In the genomic region with DNA sequence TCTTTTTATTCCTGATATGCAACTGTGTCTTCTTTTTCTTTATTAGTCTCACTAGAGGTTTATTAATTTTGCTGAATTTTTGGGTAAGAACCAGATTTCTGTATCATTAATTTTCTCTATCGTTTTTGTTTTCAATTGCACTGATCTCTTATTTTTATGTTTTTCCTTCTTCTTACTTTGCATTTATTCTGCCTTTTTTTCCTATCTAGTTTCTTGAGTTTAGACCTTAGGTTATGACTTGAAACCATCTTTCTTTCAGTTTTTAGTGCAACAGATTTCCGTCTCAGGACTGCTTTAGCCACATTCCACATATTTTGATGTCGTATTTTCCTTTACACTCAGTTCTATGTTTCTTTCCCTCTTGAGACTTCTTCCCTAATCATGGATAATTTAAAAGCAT, we compare ENCODE assay signal across 20 cellular contexts. TPM values are rescaled to one million over a fixed set of nuclear protein-coding genes. Genes with fewer than 3 reads are reported as not detected.
A peak's percentile ranks its signal among the peaks of the same experiment; 100 is the strongest.
DNase-seq lines count a peak whose midpoint lies in the region; ATAC-seq, FAIRE-seq and TF ChIP-seq lines count a peak whose summit lies in the region.
"Had no signal": no experiment of that assay in that cellular context is flagged by ENCODE, and none has a peak within 500 bp of the region (broad histone marks: within the 10 kb centered on the region; RNA-seq: fewer than 3 reads in every experiment).

No MANE protein-coding gene starts in this region.

- H3K36me3 Mint-ChIP-seq in activated naive CD8-positive, alpha-beta T cell treated with anti-CD3 and anti-CD28 coated beads for 36 hours, result peaks cover 77% of the 10 kb centered on the region
- H3K36me3 Mint-ChIP-seq in activated naive CD8-positive, alpha-beta T cell treated with anti-CD3 and anti-CD28 coated beads, Interleukin-2, amount 50 U/mL, for 24 hours (ENCODE audit: low read depth), result peaks cover 86% of the 10 kb centered on the region

- no peak for TF ChIP-seq EP300 in K562 (IDR thresholded peaks at IDR 0.05; ENCODE audit: low read length)

- CTCF ChIA-PET in OCI-LY7 (lab: Charles Lee; ENCODE audit: unreplicated experiment) (no interaction called here), K562 (lab: Yijun Ruan, JAX; ENCODE audit: low intra/inter-chr PET ratio) (no interaction called here)

- TF ChIP-seq POLR2A in K562 (conservative IDR thresholded peaks at IDR 0.05), result peak; percentile 58

- H3K4me1 ChIP-seq in OCI-LY7 (ENCODE audit: insufficient read depth, low read length, poor library complexity, severe bottlenecking) (no peaks in the 10 kb centered on the region), K562 (replicated peaks in 1 of 2; ENCODE audit: control insufficient read depth in 2 of 2, insufficient read depth in 2 of 2, low read length in 2 of 2) (no peaks in the 10 kb centered on the region), right cardiac atrium (ENCODE audit: control insufficient read depth, insufficient read depth, low read length) (no peaks in the 10 kb centered on the region)
- H3K4me1 ChIP-seq: BE2C, Caco-2, HAP-1 had no signal

- H3K27me3 ChIP-seq in K562 (ENCODE audit: control insufficient read depth in 2 of 2, insufficient read depth in 2 of 2, low read length in 2 of 2) (no peaks in the 10 kb centered on the region), right cardiac atrium (ENCODE audit: control insufficient read depth, insufficient read depth) (no peaks in the 10 kb centered on the region)
- H3K27me3 ChIP-seq: BE2C had no signal

- H3K4me3 Mint-ChIP-seq in activated naive CD8-positive, alpha-beta T cell treated with anti-CD3 and anti-CD28 coated beads for 36 hours, result peak overlapping the region; percentile 19
- no peak overlapping the region for H3K4me3 Mint-ChIP-seq in activated naive CD8-positive, alpha-beta T cell treated with anti-CD3 and anti-CD28 coated beads, Interleukin-2, amount 50 U/mL, for 24 hours
- H3K4me3 Mint-ChIP-seq: CD4-positive, alpha-beta T cell had no signal

- H3K36me3 ChIP-seq in OCI-LY7 (ENCODE audit: insufficient read depth, low read length) (peaks cover 100% of the 10 kb centered on the region), K562 (ENCODE audit: control insufficient read depth, insufficient read depth, low read length) (peaks cover 98% of the 10 kb centered on the region)

- no peak overlapping the region for H3K27ac Mint-ChIP-seq in activated naive CD8-positive, alpha-beta T cell treated with anti-CD3 and anti-CD28 coated beads for 36 hours
- no peak overlapping the region for H3K27ac Mint-ChIP-seq in activated naive CD8-positive, alpha-beta T cell treated with anti-CD3 and anti-CD28 coated beads, Interleukin-2, amount 50 U/mL, for 24 hours
- H3K27ac Mint-ChIP-seq: CD4-positive, alpha-beta T cell had no signal

- no peaks in the 10 kb centered on the region for H3K9me1 ChIP-seq in K562 (ENCODE audit: control insufficient read depth, insufficient read depth, low read length)

- H3K79me2 ChIP-seq in OCI-LY7 (ENCODE audit: insufficient read depth, low read depth, low read length) (no peaks in the 10 kb centered on the region), K562 (ENCODE audit: control insufficient read depth, insufficient read depth, low read length) (no peaks in the 10 kb centered on the region)

- TF ChIP-seq CTCF in OCI-LY7 (conservative IDR thresholded peaks at IDR 0.05; ENCODE audit: low read length) (no peak), K562 (IDR thresholded peaks at IDR 0.05 in 2 of 3, conservative IDR thresholded peaks at IDR 0.05 in 1 of 3; ENCODE audit: insufficient read depth in 2 of 3, low read depth in 1 of 3, low read length in 3 of 3) (no peak)

- H3K4me2 ChIP-seq in OCI-LY7 (ENCODE audit: low read length) (no peak overlapping the region), K562 (ENCODE audit: insufficient read depth, low read length) (no peak overlapping the region)

- POLR2A ChIA-PET in OCI-LY7 (lab: Charles Lee), result interaction anchor here (0.7 kb wide), 1 partner anchor 479 kb away, joined by 3 read pairs; no protein-coding TSS in a partner anchor
- POLR2A ChIA-PET in K562 (lab: Yijun Ruan, JAX), result interaction anchor here (0.6 kb wide), 1 partner anchor 36 kb away, joined by 4 read pairs; no protein-coding TSS in a partner anchor

- no peaks in the 10 kb centered on the region for H3K9me2 ChIP-seq in OCI-LY7 (ENCODE audit: insufficient read depth, low read length)

- no peak for TF ChIP-seq RAD21 in K562 (CRISPR knock-in tag; conservative IDR thresholded peaks at IDR 0.05 in 1 of 2, IDR thresholded peaks at IDR 0.05 in 1 of 2)

- 100% methylated on average over 3 of the region's 3 CpGs for WGBS in K562 (ENCODE audit: insufficient coverage, low coverage, missing lambda C conversion rate)
- WGBS in right cardiac atrium, result 94% methylated on average over 3 of the region's 3 CpGs

- no peaks in the 10 kb centered on the region for H3K27me3 Mint-ChIP-seq in activated naive CD8-positive, alpha-beta T cell treated with anti-CD3 and anti-CD28 coated beads for 36 hours
- H3K27me3 Mint-ChIP-seq in activated naive CD8-positive, alpha-beta T cell treated with anti-CD3 and anti-CD28 coated beads, Interleukin-2, amount 50 U/mL, for 24 hours, result no peaks in the 10 kb centered on the region
- H3K27me3 Mint-ChIP-seq: CD4-positive, alpha-beta T cell had no signal

- no peak for FAIRE-seq in K562 (lab: Jason Lieb, UNC)
- FAIRE-seq: A204.1, D721Med, GM12892, GM18507 had no signal

- no peak overlapping the region for H3K9ac ChIP-seq in K562 (ENCODE audit: insufficient read depth in 1 of 2, low read depth in 2 of 2, low read length in 2 of 2)
- H3K9ac ChIP-seq: GM23248 had no signal

- H4K20me1 ChIP-seq in OCI-LY7 (ENCODE audit: insufficient read depth, low read length) (no peaks in the 10 kb centered on the region), K562 (replicated peaks; ENCODE audit: control insufficient read depth, insufficient read depth, low read length) (no peaks in the 10 kb centered on the region)

- H3K4me1 Mint-ChIP-seq in activated naive CD8-positive, alpha-beta T cell treated with anti-CD3 and anti-CD28 coated beads for 36 hours, result peaks cover 2% of the 10 kb centered on the region
- H3K4me1 Mint-ChIP-seq in activated naive CD8-positive, alpha-beta T cell treated with anti-CD3 and anti-CD28 coated beads, Interleukin-2, amount 50 U/mL, for 24 hours, result no peaks in the 10 kb centered on the region

- H3K27ac ChIP-seq in OCI-LY7 (ENCODE audit: low read depth, low read length, poor library complexity, severe bottlenecking) (no peak overlapping the region), K562 (ENCODE audit: extremely low read depth, low read depth, low read length) (no peak overlapping the region), right cardiac atrium (ENCODE audit: low read length) (no peak overlapping the region)
- H3K27ac ChIP-seq: GM23248 had no signal

- H3K9me3 Mint-ChIP-seq in activated naive CD8-positive, alpha-beta T cell treated with anti-CD3 and anti-CD28 coated beads for 36 hours, result no peaks in the 10 kb centered on the region
- H3K9me3 Mint-ChIP-seq in activated naive CD8-positive, alpha-beta T cell treated with anti-CD3 and anti-CD28 coated beads, Interleukin-2, amount 50 U/mL, for 24 hours, result no peaks in the 10 kb centered on the region
- H3K9me3 Mint-ChIP-seq: CD4-positive, alpha-beta T cell had no signal

- BruUV-seq in OCI-LY7 (replicated peaks; lab: Mats Ljungman, UMichigan), result TSS peak; percentile 12
- no TSS peak for BruUV-seq in K562 (replicated peaks; lab: Mats Ljungman, UMichigan)

- DNase-seq in activated naive CD8-positive, alpha-beta T cell treated with anti-CD3 and anti-CD28 coated beads for 36 hours, result no peak
- no peak for DNase-seq in activated naive CD8-positive, alpha-beta T cell treated with anti-CD3 and anti-CD28 coated beads, Interleukin-2, amount 50 U/mL, for 24 hours
- DNase-seq in OCI-LY7 (ENCODE audit: low spot score) (no peak), K562 (ENCODE audit: extremely low read depth in 1 of 4, low spot score in 3 of 4) (no peak), amygdala (lab: John Stamatoyannopoulos, UW) (no peak), right cardiac atrium (no peak)
- DNase-seq: ACHN; BE2C; C1 segment of cervical spinal cord; Caco-2; CD4-positive, alpha-beta T cell; DMS153; DMS79; GDM1; GM23248 had no signal

- no peak overlapping the region for H2AFZ ChIP-seq in OCI-LY7 (ENCODE audit: low read length)
- H2AFZ ChIP-seq in K562 (ENCODE audit: low read depth, low read length), result no peak overlapping the region
- H2AFZ ChIP-seq: GM23248 had no signal

- ATAC-seq in activated naive CD8-positive, alpha-beta T cell treated with anti-CD3 and anti-CD28 coated beads, Interleukin-2, amount 50 U/mL, for 24 hours, result no peak
- ATAC-seq in K562, result no peak
- ATAC-seq in right cardiac atrium, result no peak

- H3K9me3 ChIP-seq in OCI-LY7 (ENCODE audit: low read length) (no peaks in the 10 kb centered on the region), K562 (replicated peaks; ENCODE audit: control insufficient read depth, insufficient read depth, low read depth, low read length) (no peaks in the 10 kb centered on the region), right cardiac atrium (ENCODE audit: control insufficient read depth, low read length) (no peaks in the 10 kb centered on the region)
- H3K9me3 ChIP-seq: BE2C, Caco-2, HAP-1 had no signal

- in situ Hi-C loops in K562 (cut with MboI), result no loop called here

- intact Hi-C loops in OCI-LY7 (cut with micrococcal nuclease; ENCODE audit: unreplicated experiment) (no loop called here), K562 (cut with micrococcal nuclease) (loop anchor here (5.0 kb wide), 1 partner anchor 95 kb away; no protein-coding TSS in a partner anchor), right cardiac atrium (cut with DNase I) (no loop called here)

- H3K4me3 ChIP-seq in OCI-LY7 (ENCODE audit: low read depth, low read length, poor library complexity, severe bottlenecking), result no peak overlapping the region
- no peak overlapping the region for H3K4me3 ChIP-seq in K562
- H3K4me3 ChIP-seq in right cardiac atrium (ENCODE audit: low read length), result no peak overlapping the region
- H3K4me3 ChIP-seq: GM23248, HAP-1 had no signal

RNA-seq across cellular contexts. Expression of a gene that starts 56.6 kb away (rescaled TPM):
- 100 to 1,000 TPM; 280 TPM for total RNA-seq in activated naive CD8-positive, alpha-beta T cell treated with anti-CD3 and anti-CD28 coated beads for 36 hours
- 352 and 392 TPM in 2 replicates for total RNA-seq in OCI-LY7 (2014; rRNA removed; shearing (Covaris generic))
- total RNA-seq in OCI-LY7 (2022) (330 and 336 TPM in 2 replicates), K562 (2014; rRNA removed) (240 and 256 TPM in 2 replicates), K562 (2014; rRNA removed; fragmentation: Illumina TruSeq; extraction: Trizol) (371 and 390 TPM in 2 replicates), K562 (2015; rRNA removed; fragmentation: Illumina TruSeq; extraction: Trizol) (254 and 275 TPM in 2 replicates), K562 (2021) (216 and 234 TPM in 2 replicates), right cardiac atrium (10 to 100 TPM; 46.4 to 67.2 (median 55.1) TPM)
- total RNA-seq in K562 (2011; cell fraction: chromatin; rRNA removed; ENCODE audit: low replicate concordance), result 589 and 1,257 TPM in 2 replicates
- 269 and 325 TPM in 2 replicates for total RNA-seq in K562 (2011; cell fraction: nucleolus; rRNA removed)
- 485 and 488 TPM in 2 replicates for total RNA-seq in K562 (2011; cell fraction: nucleoplasm; rRNA removed)
- polyA plus RNA-seq in K562 (2011; rRNA removed) (124 and 133 TPM in 2 replicates), K562 (2014; fragmentation: Illumina TruSeq; extraction: Trizol) (228 and 249 TPM in 2 replicates), K562 (2014; fragmentation: Nextera tagmentation; extraction: Ambion mirVana) (100 to 1,000 TPM; 119 to 224 TPM), K562 (2014; rRNA removed) (147 and 158 TPM in 2 replicates), right cardiac atrium (16.5 TPM)
- polyA plus RNA-seq in K562 (2011; cell fraction: cytosol; rRNA removed), result 58.9 and 89.2 TPM in 2 replicates
- polyA plus RNA-seq in K562 (2011; cell fraction: nucleus; rRNA removed), result 252 and 325 TPM in 2 replicates
- polyA plus RNA-seq in K562 (2012), result 128 and 282 TPM in 2 replicates
- polyA minus RNA-seq in K562 (2011; rRNA and poly(A)+ RNA removed), result 380 and 416 TPM in 2 replicates
- polyA minus RNA-seq in K562 (2011; cell fraction: cytosol; rRNA and poly(A)+ RNA removed), result 143 and 185 TPM in 2 replicates
- polyA minus RNA-seq in K562 (2011; cell fraction: nucleus; rRNA and poly(A)+ RNA removed), result 154 and 311 TPM in 2 replicates
